33 cellular contexts compared by ENCODE assay signal in genomic region chr3:55158345-55158744, GRCh38.
"Had no signal": no experiment of that assay in that cellular context is flagged by ENCODE, and none has a peak within 500 bp of the region (broad histone marks: within the 10 kb centered on the region; RNA-seq: fewer than 3 reads in every experiment).

No MANE protein-coding gene starts in this region.

- H3K27me3 Mint-ChIP-seq: activated CD4-positive, alpha-beta memory T cell treated with anti-CD3 and anti-CD28 coated beads, Interleukin-2, amount 10 ng/mL, durations not matched to agents 7 days and 5 days; activated CD4-positive, alpha-beta T cell treated with anti-CD3 and anti-CD28 coated beads, Interleukin-2, amount 10 ng/mL, durations not matched to agents 7 days and 5 days; activated naive CD4-positive, alpha-beta T cell treated with anti-CD3 and anti-CD28 coated beads, Interleukin-2, amount 10 ng/mL, durations not matched to agents 7 days and 5 days; activated T-cell treated with anti-CD3 and anti-CD28 coated beads, Interleukin-2, amount 50 U/mL, for 24 hours; stimulated activated memory B cell treated with anti-CD40 and anti-IgM and Interleukin-4, amounts not matched to agents 10 μg/mL and 1 μg/mL and 100 μg/mL, for 72 hours had no signal

- ATAC-seq: esophagus mucosa; left colon; right cardiac atrium; stimulated activated memory B cell treated with anti-CD40 and anti-IgM and Interleukin-4, amounts not matched to agents 10 μg/mL and 1 μg/mL and 100 μg/mL, for 72 hours; stimulated activated naive CD8-positive, alpha-beta T cell treated with anti-CD3 and anti-CD28 coated beads, Interleukin-15, amount 100 ng/mL, for 72 hours; WTC11 had no signal

- H3K4me3 ChIP-seq: breast epithelium, neural progenitor cell, skin epidermis, upper lobe of left lung had no signal

- H3K36me3 Mint-ChIP-seq: activated naive CD4-positive, alpha-beta T cell treated with anti-CD3 and anti-CD28 coated beads, Interleukin-2, amount 10 ng/mL, durations not matched to agents 7 days and 5 days; mesothelial cell of epicardium; naive B cell; neural progenitor cell; stimulated activated memory B cell treated with anti-CD40 and anti-IgM and Interleukin-4, amounts not matched to agents 10 μg/mL and 1 μg/mL and 100 μg/mL, for 72 hours; WTC11 had no signal

- H3K9me3 Mint-ChIP-seq: activated CD4-positive, alpha-beta T cell treated with anti-CD3 and anti-CD28 coated beads, Interleukin-2, amount 10 ng/mL, durations not matched to agents 7 days and 5 days; endodermal cell; mesothelial cell of epicardium; WTC11 had no signal

- H3K36me3 ChIP-seq: breast epithelium, neural progenitor cell, upper lobe of left lung had no signal

- H3K27ac ChIP-seq: breast epithelium, neural progenitor cell, skin epidermis, upper lobe of left lung had no signal

- H3K27me3 ChIP-seq: breast epithelium, neural progenitor cell, upper lobe of left lung had no signal

- H3K4me3 Mint-ChIP-seq: activated CD4-positive, alpha-beta memory T cell treated with anti-CD3 and anti-CD28 coated beads, Interleukin-2, amount 10 ng/mL, durations not matched to agents 7 days and 5 days; activated CD4-positive, alpha-beta T cell treated with anti-CD3 and anti-CD28 coated beads, Interleukin-2, amount 10 ng/mL, durations not matched to agents 7 days and 5 days; activated naive CD4-positive, alpha-beta T cell treated with anti-CD3 and anti-CD28 coated beads, Interleukin-2, amount 10 ng/mL, durations not matched to agents 7 days and 5 days; activated T-cell treated with anti-CD3 and anti-CD28 coated beads, Interleukin-2, amount 50 U/mL, for 24 hours; endodermal cell; immature natural killer cell; mesothelial cell of epicardium; naive B cell; neural progenitor cell; stimulated activated memory B cell treated with anti-CD40 and anti-IgM and Interleukin-4, amounts not matched to agents 10 μg/mL and 1 μg/mL and 100 μg/mL, for 72 hours; stimulated activated naive CD8-positive, alpha-beta T cell treated with anti-CD3 and anti-CD28 coated beads, Interleukin-15, amount 100 ng/mL, for 72 hours; T-helper 1 cell treated with Interleukin-12 subunit alpha and Interleukin-12 subunit beta and Interleukin-4 antibody, amounts not matched to agents 30 μg/mL and 1 μg/mL, for 36 hours; WTC11 had no signal

- H2AFZ ChIP-seq: neural progenitor cell had no signal

- H3K4me1 ChIP-seq: breast epithelium, neural progenitor cell, upper lobe of left lung had no signal

- H3K4me2 ChIP-seq: neural progenitor cell had no signal

- H3K27ac Mint-ChIP-seq: activated CD4-positive, alpha-beta memory T cell treated with anti-CD3 and anti-CD28 coated beads, Interleukin-2, amount 10 ng/mL, durations not matched to agents 7 days and 5 days; activated CD4-positive, alpha-beta T cell treated with anti-CD3 and anti-CD28 coated beads, Interleukin-2, amount 10 ng/mL, durations not matched to agents 7 days and 5 days; activated naive CD4-positive, alpha-beta T cell treated with anti-CD3 and anti-CD28 coated beads, Interleukin-2, amount 10 ng/mL, durations not matched to agents 7 days and 5 days; activated T-cell treated with anti-CD3 and anti-CD28 coated beads, Interleukin-2, amount 50 U/mL, for 24 hours; endodermal cell; immature natural killer cell; mesothelial cell of epicardium; naive B cell; neural progenitor cell; stimulated activated memory B cell treated with anti-CD40 and anti-IgM and Interleukin-4, amounts not matched to agents 10 μg/mL and 1 μg/mL and 100 μg/mL, for 72 hours; stimulated activated naive CD8-positive, alpha-beta T cell treated with anti-CD3 and anti-CD28 coated beads, Interleukin-15, amount 100 ng/mL, for 72 hours; T-helper 1 cell treated with Interleukin-12 subunit alpha and Interleukin-12 subunit beta and Interleukin-4 antibody, amounts not matched to agents 30 μg/mL and 1 μg/mL, for 36 hours; WTC11 had no signal

- H3K9ac ChIP-seq: neural progenitor cell had no signal

- H3K9me3 ChIP-seq: breast epithelium, upper lobe of left lung had no signal

- DNase-seq: activated CD4-positive, alpha-beta memory T cell treated with anti-CD3 and anti-CD28 coated beads, Interleukin-2, amount 10 ng/mL, durations not matched to agents 7 days and 5 days; activated CD4-positive, alpha-beta T cell treated with anti-CD3 and anti-CD28 coated beads for 1 hour; activated CD4-positive, alpha-beta T cell treated with anti-CD3 and anti-CD28 coated beads, Interleukin-2, amount 10 ng/mL, durations not matched to agents 7 days and 5 days; activated CD8-positive, alpha-beta memory T cell treated with anti-CD3 and anti-CD28 coated beads, Interleukin-2, amount 50 U/mL, for 48 hours; activated gamma-delta T cell; activated naive CD4-positive, alpha-beta T cell treated with anti-CD3 and anti-CD28 coated beads, Interleukin-2, amount 10 ng/mL, durations not matched to agents 7 days and 5 days; activated T-cell treated with anti-CD3 and anti-CD28 coated beads, Interleukin-2, amount 50 U/mL, for 24 hours; amniotic stem cell; central memory CD4-positive, alpha-beta T cell; endodermal cell; head of caudate nucleus; hippocampal formation; immature natural killer cell; kidney; left colon; mammary epithelial cell; naive B cell; occipital lobe; posterior cingulate gyrus; right cardiac atrium; stimulated activated CD4-positive, alpha-beta T cell treated with anti-CD3 and anti-CD28 coated beads, Interleukin-4, amount 100 ng/mL, for 24 hours; stimulated activated CD8-positive, alpha-beta memory T cell treated with anti-CD3 and anti-CD28 coated beads, Interleukin-4, amount 100 ng/mL, for 48 hours; stimulated activated naive CD8-positive, alpha-beta T cell treated with anti-CD3 and anti-CD28 coated beads, Interleukin-15, amount 100 ng/mL, for 72 hours; substantia nigra; upper lobe of left lung had no signal

- H3K4me1 Mint-ChIP-seq: activated CD4-positive, alpha-beta memory T cell treated with anti-CD3 and anti-CD28 coated beads, Interleukin-2, amount 10 ng/mL, durations not matched to agents 7 days and 5 days; activated CD4-positive, alpha-beta T cell treated with anti-CD3 and anti-CD28 coated beads, Interleukin-2, amount 10 ng/mL, durations not matched to agents 7 days and 5 days; activated naive CD4-positive, alpha-beta T cell treated with anti-CD3 and anti-CD28 coated beads, Interleukin-2, amount 10 ng/mL, durations not matched to agents 7 days and 5 days; endodermal cell; immature natural killer cell; naive B cell; stimulated activated memory B cell treated with anti-CD40 and anti-IgM and Interleukin-4, amounts not matched to agents 10 μg/mL and 1 μg/mL and 100 μg/mL, for 72 hours; stimulated activated naive CD8-positive, alpha-beta T cell treated with anti-CD3 and anti-CD28 coated beads, Interleukin-15, amount 100 ng/mL, for 72 hours had no signal
